In the genomic region with DNA sequence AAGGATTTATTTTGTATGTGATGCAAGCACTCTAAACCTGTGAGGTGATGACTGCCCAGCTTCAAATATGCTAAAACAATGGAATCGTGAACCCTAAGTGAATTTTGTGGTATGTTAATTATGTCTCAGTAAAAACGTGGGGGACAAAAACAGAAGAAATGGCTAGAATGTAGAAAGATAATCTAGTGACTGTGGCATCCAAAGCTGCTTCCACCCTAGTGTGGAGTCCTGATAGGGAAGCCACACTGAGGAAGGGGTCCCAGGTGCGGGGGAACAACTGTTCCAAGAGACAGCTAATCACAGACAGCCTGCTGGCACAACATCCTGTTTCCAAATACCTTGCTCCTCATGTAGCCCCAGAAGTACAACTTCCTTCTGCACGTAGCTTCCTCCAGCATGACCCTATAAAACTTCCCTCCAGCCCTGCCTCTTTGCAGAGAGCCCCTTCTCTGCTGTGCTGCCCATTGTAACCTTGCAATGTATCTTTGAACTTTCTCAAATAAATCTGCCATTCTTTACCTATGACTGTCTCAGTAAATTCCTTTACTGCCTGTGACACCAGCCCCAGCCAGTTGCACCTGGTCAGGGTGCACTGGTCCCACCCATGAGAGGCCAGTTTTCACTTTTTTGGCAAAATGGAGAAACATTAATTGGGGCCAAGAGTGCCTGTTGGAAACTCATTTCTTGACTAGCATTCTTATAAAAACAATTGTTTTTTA, we compare ENCODE assay signal across 1 cellular context.
TF ChIP-seq lines count a peak whose summit lies in the region.

No MANE protein-coding gene starts in this region.

TF ChIP-seq in K562, 482 proteins besides CTCF, POLR2A, EP300 and RAD21 (continued from another document and continues in another):
- TF ChIP-seq, protein P1, sequence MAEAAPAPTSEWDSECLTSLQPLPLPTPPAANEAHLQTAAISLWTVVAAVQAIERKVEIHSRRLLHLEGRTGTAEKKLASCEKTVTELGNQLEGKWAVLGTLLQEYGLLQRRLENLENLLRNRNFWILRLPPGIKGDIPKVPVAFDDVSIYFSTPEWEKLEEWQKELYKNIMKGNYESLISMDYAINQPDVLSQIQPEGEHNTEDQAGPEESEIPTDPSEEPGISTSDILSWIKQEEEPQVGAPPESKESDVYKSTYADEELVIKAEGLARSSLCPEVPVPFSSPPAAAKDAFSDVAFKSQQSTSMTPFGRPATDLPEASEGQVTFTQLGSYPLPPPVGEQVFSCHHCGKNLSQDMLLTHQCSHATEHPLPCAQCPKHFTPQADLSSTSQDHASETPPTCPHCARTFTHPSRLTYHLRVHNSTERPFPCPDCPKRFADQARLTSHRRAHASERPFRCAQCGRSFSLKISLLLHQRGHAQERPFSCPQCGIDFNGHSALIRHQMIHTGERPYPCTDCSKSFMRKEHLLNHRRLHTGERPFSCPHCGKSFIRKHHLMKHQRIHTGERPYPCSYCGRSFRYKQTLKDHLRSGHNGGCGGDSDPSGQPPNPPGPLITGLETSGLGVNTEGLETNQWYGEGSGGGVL (CRISPR knock-in tag; IDR thresholded peaks at IDR 0.05): no peak
- TF ChIP-seq ZNF3 (CRISPR knock-in tag; IDR thresholded peaks at IDR 0.05): no peak
- TF ChIP-seq, protein P2, sequence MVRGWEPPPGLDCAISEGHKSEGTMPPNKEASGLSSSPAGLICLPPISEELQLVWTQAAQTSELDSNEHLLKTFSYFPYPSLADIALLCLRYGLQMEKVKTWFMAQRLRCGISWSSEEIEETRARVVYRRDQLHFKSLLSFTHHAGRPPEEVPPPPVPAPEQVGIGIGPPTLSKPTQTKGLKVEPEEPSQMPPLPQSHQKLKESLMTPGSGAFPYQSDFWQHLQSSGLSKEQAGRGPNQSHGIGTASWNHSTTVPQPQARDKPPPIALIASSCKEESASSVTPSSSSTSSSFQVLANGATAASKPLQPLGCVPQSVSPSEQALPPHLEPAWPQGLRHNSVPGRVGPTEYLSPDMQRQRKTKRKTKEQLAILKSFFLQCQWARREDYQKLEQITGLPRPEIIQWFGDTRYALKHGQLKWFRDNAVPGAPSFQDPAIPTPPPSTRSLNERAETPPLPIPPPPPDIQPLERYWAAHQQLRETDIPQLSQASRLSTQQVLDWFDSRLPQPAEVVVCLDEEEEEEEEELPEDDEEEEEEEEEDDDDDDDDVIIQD (CRISPR knock-in tag; IDR thresholded peaks at IDR 0.05): no peak
- no peak for TF ChIP-seq ZNF445 (CRISPR knock-in tag; IDR thresholded peaks at IDR 0.05; ENCODE audit: low read depth)
- TF ChIP-seq SETDB1 (IDR thresholded peaks at IDR 0.05; ENCODE audit: low read length): no peak
- TF ChIP-seq NFE2L1 (tag; IDR thresholded peaks at IDR 0.05; ENCODE audit: borderline replicate concordance, low read depth): no peak
- no peak for TF ChIP-seq SNRNP70 (optimal IDR thresholded peaks at IDR 0.05; ENCODE audit: low read depth, low read length)
- TF ChIP-seq, protein P3, sequence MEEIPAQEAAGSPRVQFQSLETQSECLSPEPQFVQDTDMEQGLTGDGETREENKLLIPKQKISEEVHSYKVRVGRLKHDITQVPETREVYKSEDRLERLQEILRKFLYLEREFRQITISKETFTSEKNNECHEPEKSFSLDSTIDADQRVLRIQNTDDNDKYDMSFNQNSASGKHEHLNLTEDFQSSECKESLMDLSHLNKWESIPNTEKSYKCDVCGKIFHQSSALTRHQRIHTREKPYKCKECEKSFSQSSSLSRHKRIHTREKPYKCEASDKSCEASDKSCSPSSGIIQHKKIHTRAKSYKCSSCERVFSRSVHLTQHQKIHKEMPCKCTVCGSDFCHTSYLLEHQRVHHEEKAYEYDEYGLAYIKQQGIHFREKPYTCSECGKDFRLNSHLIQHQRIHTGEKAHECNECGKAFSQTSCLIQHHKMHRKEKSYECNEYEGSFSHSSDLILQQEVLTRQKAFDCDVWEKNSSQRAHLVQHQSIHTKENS (CRISPR knock-in tag; IDR thresholded peaks at IDR 0.05): no peak
- TF ChIP-seq, protein P4, sequence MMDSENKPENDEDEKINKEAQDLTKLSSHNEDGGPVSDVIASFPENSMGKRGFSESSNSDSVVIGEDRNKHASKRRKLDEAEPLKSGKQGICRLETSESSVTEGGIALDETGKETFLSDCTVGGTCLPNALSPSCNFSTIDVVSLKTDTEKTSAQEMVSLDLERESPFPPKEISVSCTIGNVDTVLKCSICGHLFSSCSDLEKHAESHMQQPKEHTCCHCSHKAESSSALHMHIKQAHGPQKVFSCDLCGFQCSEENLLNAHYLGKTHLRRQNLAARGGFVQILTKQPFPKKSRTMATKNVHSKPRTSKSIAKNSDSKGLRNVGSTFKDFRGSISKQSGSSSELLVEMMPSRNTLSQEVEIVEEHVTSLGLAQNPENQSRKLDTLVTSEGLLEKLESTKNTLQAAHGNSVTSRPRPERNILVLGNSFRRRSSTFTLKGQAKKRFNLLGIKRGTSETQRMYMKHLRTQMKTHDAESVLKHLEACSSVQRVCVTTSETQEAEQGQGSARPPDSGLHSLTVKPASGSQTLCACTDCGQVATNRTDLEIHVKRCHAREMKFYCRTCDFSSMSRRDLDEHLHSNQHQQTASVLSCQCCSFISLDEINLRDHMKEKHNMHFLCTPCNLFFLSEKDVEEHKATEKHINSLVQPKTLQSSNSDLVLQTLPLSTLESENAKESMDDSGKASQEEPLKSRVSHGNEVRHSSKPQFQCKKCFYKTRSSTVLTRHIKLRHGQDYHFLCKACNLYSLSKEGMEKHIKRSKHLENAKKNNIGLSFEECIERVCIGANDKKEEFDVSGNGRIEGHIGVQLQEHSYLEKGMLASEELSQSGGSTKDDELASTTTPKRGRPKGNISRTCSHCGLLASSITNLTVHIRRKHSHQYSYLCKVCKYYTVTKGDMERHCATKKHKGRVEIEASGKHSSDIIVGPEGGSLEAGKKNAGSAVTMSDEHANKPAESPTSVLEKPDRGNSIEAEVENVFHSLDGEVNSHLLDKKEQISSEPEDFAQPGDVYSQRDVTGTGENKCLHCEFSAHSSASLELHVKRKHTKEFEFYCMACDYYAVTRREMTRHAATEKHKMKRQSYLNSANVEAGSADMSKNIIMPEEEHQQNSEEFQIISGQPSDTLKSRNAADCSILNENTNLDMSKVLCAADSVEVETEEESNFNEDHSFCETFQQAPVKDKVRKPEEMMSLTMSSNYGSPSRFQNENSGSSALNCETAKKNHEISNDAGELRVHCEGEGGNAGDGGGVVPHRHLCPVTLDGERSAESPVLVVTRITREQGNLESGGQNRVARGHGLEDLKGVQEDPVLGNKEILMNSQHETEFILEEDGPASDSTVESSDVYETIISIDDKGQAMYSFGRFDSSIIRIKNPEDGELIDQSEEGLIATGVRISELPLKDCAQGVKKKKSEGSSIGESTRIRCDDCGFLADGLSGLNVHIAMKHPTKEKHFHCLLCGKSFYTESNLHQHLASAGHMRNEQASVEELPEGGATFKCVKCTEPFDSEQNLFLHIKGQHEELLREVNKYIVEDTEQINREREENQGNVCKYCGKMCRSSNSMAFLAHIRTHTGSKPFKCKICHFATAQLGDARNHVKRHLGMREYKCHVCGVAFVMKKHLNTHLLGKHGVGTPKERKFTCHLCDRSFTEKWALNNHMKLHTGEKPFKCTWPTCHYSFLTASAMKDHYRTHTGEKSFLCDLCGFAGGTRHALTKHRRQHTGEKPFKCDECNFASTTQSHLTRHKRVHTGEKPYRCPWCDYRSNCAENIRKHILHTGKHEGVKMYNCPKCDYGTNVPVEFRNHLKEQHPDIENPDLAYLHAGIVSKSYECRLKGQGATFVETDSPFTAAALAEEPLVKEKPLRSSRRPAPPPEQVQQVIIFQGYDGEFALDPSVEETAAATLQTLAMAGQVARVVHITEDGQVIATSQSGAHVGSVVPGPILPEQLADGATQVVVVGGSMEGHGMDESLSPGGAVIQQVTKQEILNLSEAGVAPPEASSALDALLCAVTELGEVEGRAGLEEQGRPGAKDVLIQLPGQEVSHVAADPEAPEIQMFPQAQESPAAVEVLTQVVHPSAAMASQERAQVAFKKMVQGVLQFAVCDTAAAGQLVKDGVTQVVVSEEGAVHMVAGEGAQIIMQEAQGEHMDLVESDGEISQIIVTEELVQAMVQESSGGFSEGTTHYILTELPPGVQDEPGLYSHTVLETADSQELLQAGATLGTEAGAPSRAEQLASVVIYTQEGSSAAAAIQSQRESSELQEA (IDR thresholded peaks at IDR 0.05; ENCODE audit: low read depth): no peak
- peak; percentile 81 for TF ChIP-seq GATA2 (CRISPR knock-in tag; IDR thresholded peaks at IDR 0.05)
- TF ChIP-seq, protein P5, sequence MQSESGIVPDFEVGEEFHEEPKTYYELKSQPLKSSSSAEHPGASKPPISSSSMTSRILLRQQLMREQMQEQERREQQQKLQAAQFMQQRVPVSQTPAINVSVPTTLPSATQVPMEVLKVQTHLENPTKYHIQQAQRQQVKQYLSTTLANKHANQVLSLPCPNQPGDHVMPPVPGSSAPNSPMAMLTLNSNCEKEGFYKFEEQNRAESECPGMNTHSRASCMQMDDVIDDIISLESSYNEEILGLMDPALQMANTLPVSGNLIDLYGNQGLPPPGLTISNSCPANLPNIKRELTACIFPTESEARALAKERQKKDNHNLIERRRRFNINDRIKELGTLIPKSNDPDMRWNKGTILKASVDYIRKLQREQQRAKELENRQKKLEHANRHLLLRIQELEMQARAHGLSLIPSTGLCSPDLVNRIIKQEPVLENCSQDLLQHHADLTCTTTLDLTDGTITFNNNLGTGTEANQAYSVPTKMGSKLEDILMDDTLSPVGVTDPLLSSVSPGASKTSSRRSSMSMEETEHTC (IDR thresholded peaks at IDR 0.05): no peak; the same call in 1 of the 2 replicates
- TF ChIP-seq, protein P6, sequence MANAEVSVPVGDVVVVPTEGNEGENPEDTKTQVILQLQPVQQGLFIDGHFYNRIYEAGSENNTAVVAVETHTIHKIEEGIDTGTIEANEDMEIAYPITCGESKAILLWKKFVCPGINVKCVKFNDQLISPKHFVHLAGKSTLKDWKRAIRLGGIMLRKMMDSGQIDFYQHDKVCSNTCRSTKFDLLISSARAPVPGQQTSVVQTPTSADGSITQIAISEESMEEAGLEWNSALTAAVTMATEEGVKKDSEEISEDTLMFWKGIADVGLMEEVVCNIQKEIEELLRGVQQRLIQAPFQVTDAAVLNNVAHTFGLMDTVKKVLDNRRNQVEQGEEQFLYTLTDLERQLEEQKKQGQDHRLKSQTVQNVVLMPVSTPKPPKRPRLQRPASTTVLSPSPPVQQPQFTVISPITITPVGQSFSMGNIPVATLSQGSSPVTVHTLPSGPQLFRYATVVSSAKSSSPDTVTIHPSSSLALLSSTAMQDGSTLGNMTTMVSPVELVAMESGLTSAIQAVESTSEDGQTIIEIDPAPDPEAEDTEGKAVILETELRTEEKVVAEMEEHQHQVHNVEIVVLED (CRISPR knock-in tag; IDR thresholded peaks at IDR 0.05): no peak
- no peak for TF ChIP-seq TGIF2 (CRISPR knock-in tag; IDR thresholded peaks at IDR 0.05)
- TF ChIP-seq CREBBP (IDR thresholded peaks at IDR 0.05; ENCODE audit: low read depth, low read length): no peak
- no peak for TF ChIP-seq SAP30 (IDR thresholded peaks at IDR 0.05; ENCODE audit: borderline replicate concordance, insufficient read depth, low read depth, low read length, poor library complexity, severe bottlenecking)
- peak; percentile 66 for TF ChIP-seq HDAC2 (IDR thresholded peaks at IDR 0.05)
- TF ChIP-seq ZNF133 (CRISPR knock-in tag; IDR thresholded peaks at IDR 0.05): no peak
- TF ChIP-seq ZNF764 (CRISPR knock-in tag; IDR thresholded peaks at IDR 0.05; ENCODE audit: low read depth): no peak
- no peak for TF ChIP-seq ZBTB8A (IDR thresholded peaks at IDR 0.05; ENCODE audit: partially characterized antibody)
- TF ChIP-seq ZNF311 (CRISPR knock-in tag; IDR thresholded peaks at IDR 0.05): peak; percentile 68; the same call in 1 of the 2 replicates
- TF ChIP-seq RBM25 (IDR thresholded peaks at IDR 0.05; ENCODE audit: low read depth, low read length, severe bottlenecking): no peak
- TF ChIP-seq ZNF12 (CRISPR knock-in tag; IDR thresholded peaks at IDR 0.05): no peak
- no peak for TF ChIP-seq ATF1 (CRISPR knock-in tag; IDR thresholded peaks at IDR 0.05)
- TF ChIP-seq ATF1 (tag; IDR thresholded peaks at IDR 0.05): no peak
- no peak for TF ChIP-seq NUFIP1 (IDR thresholded peaks at IDR 0.05; ENCODE audit: partially characterized antibody)
- peak; percentile 91 for TF ChIP-seq TCF3 (CRISPR knock-in tag; IDR thresholded peaks at IDR 0.05)
- peak; percentile 79 for TF ChIP-seq NCOR1 (IDR thresholded peaks at IDR 0.05)
- TF ChIP-seq BMI1 (IDR thresholded peaks at IDR 0.05; ENCODE audit: low read length): no peak
- TF ChIP-seq, protein P7, sequence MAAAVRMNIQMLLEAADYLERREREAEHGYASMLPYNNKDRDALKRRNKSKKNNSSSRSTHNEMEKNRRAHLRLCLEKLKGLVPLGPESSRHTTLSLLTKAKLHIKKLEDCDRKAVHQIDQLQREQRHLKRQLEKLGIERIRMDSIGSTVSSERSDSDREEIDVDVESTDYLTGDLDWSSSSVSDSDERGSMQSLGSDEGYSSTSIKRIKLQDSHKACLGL (CRISPR knock-in tag; IDR thresholded peaks at IDR 0.05; ENCODE audit: borderline replicate concordance, poor library complexity, severe bottlenecking): no peak
- TF ChIP-seq, protein P8, sequence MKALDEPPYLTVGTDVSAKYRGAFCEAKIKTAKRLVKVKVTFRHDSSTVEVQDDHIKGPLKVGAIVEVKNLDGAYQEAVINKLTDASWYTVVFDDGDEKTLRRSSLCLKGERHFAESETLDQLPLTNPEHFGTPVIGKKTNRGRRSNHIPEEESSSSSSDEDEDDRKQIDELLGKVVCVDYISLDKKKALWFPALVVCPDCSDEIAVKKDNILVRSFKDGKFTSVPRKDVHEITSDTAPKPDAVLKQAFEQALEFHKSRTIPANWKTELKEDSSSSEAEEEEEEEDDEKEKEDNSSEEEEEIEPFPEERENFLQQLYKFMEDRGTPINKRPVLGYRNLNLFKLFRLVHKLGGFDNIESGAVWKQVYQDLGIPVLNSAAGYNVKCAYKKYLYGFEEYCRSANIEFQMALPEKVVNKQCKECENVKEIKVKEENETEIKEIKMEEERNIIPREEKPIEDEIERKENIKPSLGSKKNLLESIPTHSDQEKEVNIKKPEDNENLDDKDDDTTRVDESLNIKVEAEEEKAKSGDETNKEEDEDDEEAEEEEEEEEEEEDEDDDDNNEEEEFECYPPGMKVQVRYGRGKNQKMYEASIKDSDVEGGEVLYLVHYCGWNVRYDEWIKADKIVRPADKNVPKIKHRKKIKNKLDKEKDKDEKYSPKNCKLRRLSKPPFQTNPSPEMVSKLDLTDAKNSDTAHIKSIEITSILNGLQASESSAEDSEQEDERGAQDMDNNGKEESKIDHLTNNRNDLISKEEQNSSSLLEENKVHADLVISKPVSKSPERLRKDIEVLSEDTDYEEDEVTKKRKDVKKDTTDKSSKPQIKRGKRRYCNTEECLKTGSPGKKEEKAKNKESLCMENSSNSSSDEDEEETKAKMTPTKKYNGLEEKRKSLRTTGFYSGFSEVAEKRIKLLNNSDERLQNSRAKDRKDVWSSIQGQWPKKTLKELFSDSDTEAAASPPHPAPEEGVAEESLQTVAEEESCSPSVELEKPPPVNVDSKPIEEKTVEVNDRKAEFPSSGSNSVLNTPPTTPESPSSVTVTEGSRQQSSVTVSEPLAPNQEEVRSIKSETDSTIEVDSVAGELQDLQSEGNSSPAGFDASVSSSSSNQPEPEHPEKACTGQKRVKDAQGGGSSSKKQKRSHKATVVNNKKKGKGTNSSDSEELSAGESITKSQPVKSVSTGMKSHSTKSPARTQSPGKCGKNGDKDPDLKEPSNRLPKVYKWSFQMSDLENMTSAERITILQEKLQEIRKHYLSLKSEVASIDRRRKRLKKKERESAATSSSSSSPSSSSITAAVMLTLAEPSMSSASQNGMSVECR (CRISPR knock-in tag; IDR thresholded peaks at IDR 0.05): no peak
- TF ChIP-seq ESRRB (CRISPR knock-in tag; IDR thresholded peaks at IDR 0.05; ENCODE audit: borderline replicate concordance): no peak
- peak; percentile 62 for TF ChIP-seq SOX6 (IDR thresholded peaks at IDR 0.05)
